Comparison of ENCODE assay signal across 17 cellular contexts in the genomic region with DNA sequence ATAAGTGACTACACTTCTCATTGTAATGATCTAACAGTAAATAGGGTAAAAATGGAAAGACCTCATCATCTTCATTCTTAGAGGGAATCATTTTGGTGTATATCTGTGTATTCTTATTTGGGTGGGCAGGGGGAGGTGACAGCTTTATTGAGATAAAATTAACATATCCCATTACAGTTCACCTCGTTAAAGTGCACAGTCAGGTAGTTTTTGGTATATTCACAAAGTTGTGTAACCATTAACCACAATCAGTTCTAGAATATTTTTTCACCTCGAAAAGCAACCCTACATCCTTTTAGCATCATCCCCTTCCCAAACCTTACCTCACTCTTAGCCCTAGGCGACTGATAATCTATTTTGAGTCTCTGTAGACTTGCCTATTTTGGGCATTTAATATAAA. TPM values are rescaled to one million over a fixed set of nuclear protein-coding genes. Genes with fewer than 3 reads are reported as not detected.
A peak's percentile ranks its signal among the peaks of the same experiment; 100 is the strongest.
DNase-seq lines count a peak whose midpoint lies in the region; ATAC-seq and TF ChIP-seq lines count a peak whose summit lies in the region.
"Had no signal": no experiment of that assay in that cellular context is flagged by ENCODE, and none has a peak within 500 bp of the region (broad histone marks: within the 10 kb centered on the region; RNA-seq: fewer than 3 reads in every experiment).

No MANE protein-coding gene starts in this region.

- H3K79me2 ChIP-seq in KMS-11 (ENCODE audit: insufficient read depth, low read depth): peaks cover 97% of the 10 kb centered on the region

- H2AFZ ChIP-seq in KMS-11 (ENCODE audit: low read depth): no peak overlapping the region

- H3K36me3 Mint-ChIP-seq in activated CD4-positive, alpha-beta T cell treated with anti-CD3 and anti-CD28 coated beads, Interleukin-2, amount 10 ng/mL, durations not matched to agents 24 days and 14 days (ENCODE audit: low read depth): peaks cover 14% of the 10 kb centered on the region
- peaks cover 9% of the 10 kb centered on the region for H3K36me3 Mint-ChIP-seq in central memory CD8-positive, alpha-beta T cell (ENCODE audit: insufficient read depth)
- H3K36me3 Mint-ChIP-seq in natural killer cell: no peaks in the 10 kb centered on the region

- H3K36me3 ChIP-seq in KMS-11 (ENCODE audit: insufficient read depth) (no peaks in the 10 kb centered on the region), WERI-Rb-1 (peaks cover 9% of the 10 kb centered on the region)

- TF ChIP-seq CTCF in KMS-11 (conservative IDR thresholded peaks at IDR 0.05; ENCODE audit: low read depth, low read length) (no peak), natural killer cell (IDR thresholded peaks at IDR 0.05) (no peak), WERI-Rb-1 (IDR thresholded peaks at IDR 0.05; ENCODE audit: low read depth, low read length) (no peak), omental fat pad (IDR thresholded peaks at IDR 0.05) (no peak)

- H3K4me3 ChIP-seq in KMS-11 (IDR thresholded peaks at IDR 0.05; ENCODE audit: insufficient read depth, low read depth, low read length) (no peak overlapping the region), WERI-Rb-1 (ENCODE audit: low read depth, low read length) (no peak overlapping the region)

- peaks cover 19% of the 10 kb centered on the region for H3K4me1 Mint-ChIP-seq in activated CD4-positive, alpha-beta T cell treated with anti-CD3 and anti-CD28 coated beads, Interleukin-2, amount 10 ng/mL, durations not matched to agents 24 days and 14 days
- peaks cover 44% of the 10 kb centered on the region for H3K4me1 Mint-ChIP-seq in central memory CD8-positive, alpha-beta T cell
- peaks cover 46 to 54% of the 10 kb centered on the region in 2 donors for H3K4me1 Mint-ChIP-seq in natural killer cell

- no peak overlapping the region for H3K4me3 Mint-ChIP-seq in activated CD4-positive, alpha-beta T cell treated with anti-CD3 and anti-CD28 coated beads, Interleukin-2, amount 10 ng/mL, durations not matched to agents 24 days and 14 days
- no peak overlapping the region for H3K4me3 Mint-ChIP-seq in central memory CD8-positive, alpha-beta T cell
- H3K4me3 Mint-ChIP-seq in natural killer cell: peak overlapping the region; percentile 37

- ATAC-seq in central memory CD8-positive, alpha-beta T cell (replicated peaks; ENCODE audit: extremely low read depth, poor library complexity, severe bottlenecking): no peak
- ATAC-seq in natural killer cell: peak in 1 of 3 donors; percentile 33
- ATAC-seq in omental fat pad (ENCODE audit: low FRiP score): no peak
- ATAC-seq: HCT116, Panc1 had no signal

- H3K4me1 ChIP-seq in KMS-11 (ENCODE audit: low read depth, poor library complexity, severe bottlenecking): peaks cover 32% of the 10 kb centered on the region

- H3K9me3 ChIP-seq in WERI-Rb-1 (ENCODE audit: severe bottlenecking): no peaks in the 10 kb centered on the region

- H3K9me3 Mint-ChIP-seq in activated CD4-positive, alpha-beta T cell treated with anti-CD3 and anti-CD28 coated beads, Interleukin-2, amount 10 ng/mL, durations not matched to agents 24 days and 14 days: no peaks in the 10 kb centered on the region
- H3K9me3 Mint-ChIP-seq in central memory CD8-positive, alpha-beta T cell: no peaks in the 10 kb centered on the region
- H3K9me3 Mint-ChIP-seq in natural killer cell: no peaks in the 10 kb centered on the region

- H3K27me3 ChIP-seq in KMS-11 (ENCODE audit: insufficient read depth, low read depth) (no peaks in the 10 kb centered on the region), WERI-Rb-1 (ENCODE audit: insufficient read depth, low read depth, severe bottlenecking) (no peaks in the 10 kb centered on the region)

- H3K27me3 Mint-ChIP-seq in activated CD4-positive, alpha-beta T cell treated with anti-CD3 and anti-CD28 coated beads, Interleukin-2, amount 10 ng/mL, durations not matched to agents 24 days and 14 days: no peaks in the 10 kb centered on the region
- H3K27me3 Mint-ChIP-seq in central memory CD8-positive, alpha-beta T cell: no peaks in the 10 kb centered on the region
- H3K27me3 Mint-ChIP-seq in natural killer cell (ENCODE audit: low read depth in 2 of 2): no peaks in the 10 kb centered on the region

- peaks cover 20% of the 10 kb centered on the region; the same call in 1 of the 2 replicates for H4K20me1 ChIP-seq in KMS-11 (ENCODE audit: insufficient read depth)

- H3K27ac ChIP-seq in KMS-11 (no peak overlapping the region), WERI-Rb-1 (no peak overlapping the region)
- H3K27ac ChIP-seq: 22Rv1 had no signal

- DNase-seq in activated CD4-positive, alpha-beta T cell treated with anti-CD3 and anti-CD28 coated beads, Interleukin-2, amount 10 ng/mL, durations not matched to agents 24 days and 14 days: peak; percentile 20
- DNase-seq in activated CD4-positive, alpha-beta T cell treated with anti-CD3 and anti-CD28 coated beads, Interleukin-2, amount 50 U/mL, for 1 hour: no peak
- no peak for DNase-seq in central memory CD8-positive, alpha-beta T cell (ENCODE audit: low spot score in 2 of 2)
- DNase-seq in natural killer cell (no peak), NCI-H2196 treated with DMSO at 0.1 percent for 48 hours (lab: John Stamatoyannopoulos, UW; ENCODE audit: unreplicated experiment) (no peak), WERI-Rb-1 (no peak), omental fat pad (ENCODE audit: low spot score) (no peak)
- DNase-seq: C1 segment of cervical spinal cord, DMS79, NCI-H1092, NCI-H187, NCI-H446, Right ventricle myocardium superior had no signal

- intact Hi-C loops in activated CD4-positive, alpha-beta T cell treated with anti-CD3 and anti-CD28 coated beads, Interleukin-2, amount 10 ng/mL, durations not matched to agents 24 days and 14 days (cut with micrococcal nuclease): no loop called here
- intact Hi-C loops in natural killer cell (cut with micrococcal nuclease): no loop called here

- H3K4me2 ChIP-seq in KMS-11: peak overlapping the region; percentile 12; the same call in 1 of the 2 replicates

- H3K27ac Mint-ChIP-seq in activated CD4-positive, alpha-beta T cell treated with anti-CD3 and anti-CD28 coated beads, Interleukin-2, amount 10 ng/mL, durations not matched to agents 24 days and 14 days: no peak overlapping the region
- H3K27ac Mint-ChIP-seq in central memory CD8-positive, alpha-beta T cell (ENCODE audit: low read depth): peak overlapping the region; percentile 44
- peak overlapping the region in 1 of 2 donors; percentile 77 for H3K27ac Mint-ChIP-seq in natural killer cell

- no peak overlapping the region for H3K9ac ChIP-seq in KMS-11

RNA-seq across cellular contexts. Expression of gene PIAS1, which starts 8.1 kb away (rescaled TPM):
- total RNA-seq in activated CD4-positive, alpha-beta T cell treated with anti-CD3 and anti-CD28 coated beads, Interleukin-2, amount 10 ng/mL, durations not matched to agents 24 days and 14 days: 27.8 and 29.4 TPM in 2 replicates
- 100 to 1,000 TPM in 1 of 3 donors, 10 to 100 TPM in 2; 94.7 to 103 (median 99.2) TPM for total RNA-seq in natural killer cell
- total RNA-seq in omental fat pad: 10 to 100 TPM; 31.6 to 70.9 (median 40.3) TPM
